In genomic region chr15:100338247-100338646, GRCh38 we compare ENCODE assay signal across 11 cellular contexts.
"Had no signal": no experiment of that assay in that cellular context is flagged by ENCODE, and none has a peak within 500 bp of the region (broad histone marks: within the 10 kb centered on the region; RNA-seq: fewer than 3 reads in every experiment).

No MANE protein-coding gene starts in this region.

- H3K27me3 ChIP-seq: adrenal gland, gastroesophageal sphincter had no signal

- H3K4me3 ChIP-seq: adrenal gland, cardiac muscle cell, gastroesophageal sphincter, heart right ventricle, lower lobe of right lung, upper lobe of right lung had no signal

- H3K27ac Mint-ChIP-seq: activated CD8-positive, alpha-beta memory T cell treated with anti-CD3 and anti-CD28 coated beads, Interleukin-2, amount 10 ng/mL, durations not matched to agents 7 days and 5 days; endodermal cell; progenitor cell of endocrine pancreas had no signal

- DNase-seq: activated gamma-delta T cell, lower lobe of right lung, upper lobe of right lung had no signal

- H3K36me3 Mint-ChIP-seq: activated CD8-positive, alpha-beta memory T cell treated with anti-CD3 and anti-CD28 coated beads, Interleukin-2, amount 10 ng/mL, durations not matched to agents 7 days and 5 days had no signal

- H3K9me3 ChIP-seq: adrenal gland, gastroesophageal sphincter, heart right ventricle, lower lobe of right lung, upper lobe of right lung had no signal

- H3K4me3 Mint-ChIP-seq: endodermal cell had no signal

- H3K9me3 Mint-ChIP-seq: activated T-cell treated with anti-CD3 and anti-CD28 coated beads, Interleukin-2, amount 50 U/mL, for 4 hours; endodermal cell had no signal

- H3K36me3 ChIP-seq: adrenal gland, cardiac muscle cell, gastroesophageal sphincter, heart right ventricle, lower lobe of right lung, upper lobe of right lung had no signal

- H3K27ac ChIP-seq: adrenal gland, cardiac muscle cell, heart right ventricle, lower lobe of right lung, upper lobe of right lung had no signal
